ENCODE assay signal across 10 cellular contexts in the genomic region with DNA sequence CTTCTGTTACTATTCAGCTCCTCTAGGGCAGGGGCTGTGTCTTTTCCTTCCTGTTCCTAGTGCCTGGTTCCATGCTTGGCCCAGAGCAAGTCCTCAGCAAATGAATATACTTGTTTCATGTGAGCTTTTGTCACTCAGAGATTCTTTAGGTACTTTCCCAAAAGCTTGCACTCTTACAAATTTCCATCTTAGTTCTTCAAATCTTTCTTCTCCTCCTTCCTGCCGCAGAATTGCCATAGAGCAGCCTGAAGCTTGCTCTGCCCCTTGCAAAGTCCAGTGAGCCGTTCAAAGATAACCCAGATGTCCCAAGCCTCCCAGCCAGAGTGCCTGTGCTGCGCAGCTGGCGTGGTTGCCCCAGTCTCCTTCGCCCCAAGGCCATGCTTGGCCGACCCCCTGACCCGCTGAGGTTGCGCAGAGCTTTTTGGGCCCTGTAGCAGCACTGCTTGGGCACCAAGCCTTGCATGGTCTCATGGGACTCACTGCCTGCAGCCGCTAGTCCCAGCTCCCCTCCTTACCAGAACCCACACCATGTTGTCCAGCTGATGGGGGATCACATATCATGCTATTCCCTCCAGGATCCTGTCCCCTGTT. TPM values are rescaled to one million over a fixed set of nuclear protein-coding genes. Genes with fewer than 3 reads are reported as not detected.
DNase-seq lines count a peak whose midpoint lies in the region; ATAC-seq, FAIRE-seq and TF ChIP-seq lines count a peak whose summit lies in the region.
"Had no signal": no experiment of that assay in that cellular context is flagged by ENCODE, and none has a peak within 500 bp of the region (broad histone marks: within the 10 kb centered on the region; RNA-seq: fewer than 3 reads in every experiment).

No MANE protein-coding gene starts in this region.

- peak in 1 of 2 donors; percentile 6 for ATAC-seq in right cardiac atrium
- no peak for ATAC-seq in stimulated activated naive CD8-positive, alpha-beta T cell treated with anti-CD3 and anti-CD28 coated beads, Interleukin-15, amount 100 ng/mL, for 72 hours
- no peak for ATAC-seq in HG02571 (IDR thresholded peaks at IDR 0.05; ENCODE audit: unreplicated experiment)
- ATAC-seq in HG03521 (IDR thresholded peaks at IDR 0.05; ENCODE audit: unreplicated experiment), result no peak

- H3K27ac ChIP-seq in Peyer's patch (peak overlapping the region in 3 of 4 donors; percentile 31 to 74 (median 59)), right cardiac atrium (ENCODE audit: low read length) (peak overlapping the region; percentile 80)

- 51% methylated on average over 9 of the region's 9 CpGs for WGBS in right cardiac atrium

- no peaks in the 10 kb centered on the region for H3K9me3 Mint-ChIP-seq in stimulated activated naive CD8-positive, alpha-beta T cell treated with anti-CD3 and anti-CD28 coated beads, Interleukin-15, amount 100 ng/mL, for 72 hours

- H3K4me3 Mint-ChIP-seq in stimulated activated naive CD8-positive, alpha-beta T cell treated with anti-CD3 and anti-CD28 coated beads, Interleukin-15, amount 100 ng/mL, for 72 hours, result peak overlapping the region; percentile 49 to 58

- H3K27ac Mint-ChIP-seq in stimulated activated naive CD8-positive, alpha-beta T cell treated with anti-CD3 and anti-CD28 coated beads, Interleukin-15, amount 100 ng/mL, for 72 hours, result peak overlapping the region; percentile 89 to 94

- no peaks in the 10 kb centered on the region for H3K9me3 ChIP-seq in Peyer's patch
- no peaks in the 10 kb centered on the region for H3K9me3 ChIP-seq in right cardiac atrium (ENCODE audit: control insufficient read depth, low read length)

- no peaks in the 10 kb centered on the region for H3K27me3 Mint-ChIP-seq in stimulated activated naive CD8-positive, alpha-beta T cell treated with anti-CD3 and anti-CD28 coated beads, Interleukin-15, amount 100 ng/mL, for 72 hours

- H3K4me3 ChIP-seq in Peyer's patch, result no peak overlapping the region
- no peak overlapping the region for H3K4me3 ChIP-seq in right cardiac atrium (ENCODE audit: low read length)

- H3K4me1 ChIP-seq in Peyer's patch, result peaks cover 0 to 45% (median 3%) of the 10 kb centered on the region in 4 donors
- H3K4me1 ChIP-seq in right cardiac atrium (ENCODE audit: control insufficient read depth, insufficient read depth, low read length), result peaks cover 46% of the 10 kb centered on the region

- H3K36me3 ChIP-seq in Peyer's patch, result no peaks in the 10 kb centered on the region

- FAIRE-seq in GM18507 (lab: Jason Lieb, UNC), result peak; percentile 81

- H3K27me3 ChIP-seq in Peyer's patch, result no peaks in the 10 kb centered on the region
- no peaks in the 10 kb centered on the region for H3K27me3 ChIP-seq in right cardiac atrium (ENCODE audit: control insufficient read depth, insufficient read depth)

- TF ChIP-seq POLR2A in Peyer's patch (IDR thresholded peaks at IDR 0.05), result no peak

- TF ChIP-seq CTCF in Peyer's patch (IDR thresholded peaks at IDR 0.05), result no peak

- no peak for DNase-seq in GM18507 (ENCODE audit: extremely low spot score, insufficient read length, low read depth)
- no peak for DNase-seq in Peyer's patch
- peak; percentile 71 to 83 (median 82) for DNase-seq in right cardiac atrium
- DNase-seq in stimulated activated naive CD8-positive, alpha-beta T cell treated with anti-CD3 and anti-CD28 coated beads, Interleukin-15, amount 100 ng/mL, for 72 hours, result no peak
- DNase-seq in HCEC 1CT, result no peak
- no peak for DNase-seq in NCI-H2029 (lab: John Stamatoyannopoulos, UW)
- DNase-seq: activated CD4-positive, CD25-positive, alpha-beta regulatory T cell treated with anti-CD3 and anti-CD28 coated beads, Interleukin-2, amount 50 U/mL, for 72 hours; DMS79 treated with DMSO at 0.1 percent for 48 hours had no signal

- H3K4me1 Mint-ChIP-seq in stimulated activated naive CD8-positive, alpha-beta T cell treated with anti-CD3 and anti-CD28 coated beads, Interleukin-15, amount 100 ng/mL, for 72 hours, result peaks cover 22% of the 10 kb centered on the region

- intact Hi-C loops in right cardiac atrium (cut with DNase I), result no loop called here

RNA-seq across cellular contexts. Expression of gene CHST3, which starts 20.7 kb away (rescaled TPM):
- total RNA-seq in Peyer's patch, result 1 to 10 TPM in 3 of 4 donors, under 1 TPM in 1; 0.88 to 9.1 (median 3.0) TPM
- 10 to 100 TPM; 19.8 to 37.0 (median 23.3) TPM for total RNA-seq in right cardiac atrium
- 14.9 TPM for polyA plus RNA-seq in right cardiac atrium

Comparison
In these comparisons a context has a peak if more than half of its experiments do, and no peak if none do; other contexts are left out.
1. DNase-seq: peak in right cardiac atrium (3 of 3); none in GM18507 (single experiment), Peyer's patch (0 of 3), stimulated activated naive CD8-positive, alpha-beta T cell treated with anti-CD3 and anti-CD28 coated beads, Interleukin-15, amount 100 ng/mL, for 72 hours (0 of 2), HCEC 1CT (single experiment) and NCI-H2029 (single experiment).